In genomic region chr10:113438660-113439059, GRCh38 we compare ENCODE assay signal across 21 cellular contexts.
DNase-seq lines count a peak whose midpoint lies in the region; ATAC-seq and TF ChIP-seq lines count a peak whose summit lies in the region.
"Had no signal": no experiment of that assay in that cellular context is flagged by ENCODE, and none has a peak within 500 bp of the region (broad histone marks: within the 10 kb centered on the region; RNA-seq: fewer than 3 reads in every experiment).

No MANE protein-coding gene starts in this region.

- CTCF ChIA-PET in SK-N-SH (lab: Yijun Ruan, JAX): interaction anchor here (3.6 kb wide), 1 partner anchor 15 kb away, joined by 26 read pairs; no protein-coding TSS in a partner anchor
- CTCF ChIA-PET in RWPE1 (lab: Yijun Ruan, JAX): no interaction called here

- POLR2A ChIA-PET in SK-N-SH (lab: Yijun Ruan, JAX): no interaction called here
- POLR2A ChIA-PET in RWPE1 (lab: Yijun Ruan, JAX; ENCODE audit: low non-redundant PET): no interaction called here

- no peak for TF ChIP-seq EP300 in SK-N-SH (IDR thresholded peaks at IDR 0.05; ENCODE audit: borderline replicate concordance in 1 of 2, low read depth in 1 of 2, low read length in 1 of 2)

- ATAC-seq in SK-N-SH treated with all-trans-retinoic acid at 6 μM for 48 hours (no peak), right cardiac atrium (no peak)
- ATAC-seq: GM23338; stimulated activated memory B cell treated with anti-CD40 and anti-IgM and Interleukin-4, amounts not matched to agents 10 μg/mL and 1 μg/mL and 100 μg/mL, for 72 hours; T-helper 17 cell had no signal

- TF ChIP-seq CTCF in SK-N-SH (IDR thresholded peaks at IDR 0.05) (no peak), RWPE1 (conservative IDR thresholded peaks at IDR 0.05; ENCODE audit: low read depth) (no peak)

- 50% methylated on average over 2 of the region's 2 CpGs for WGBS in SK-N-SH (ENCODE audit: low lambda C conversion rate)
- 84% methylated on average over 2 of the region's 2 CpGs for WGBS in right cardiac atrium

- no peak overlapping the region for H3K9ac ChIP-seq in SK-N-SH

- H3K36me3 ChIP-seq in SK-N-SH (replicated peaks in 1 of 2; ENCODE audit: control insufficient read depth in 1 of 2, insufficient read depth in 2 of 2, low read length in 1 of 2): no peaks in the 10 kb centered on the region
- H3K36me3 ChIP-seq: thyroid gland had no signal

- intact Hi-C loops in right cardiac atrium (cut with DNase I): no loop called here

- H3K4me3 ChIP-seq in SK-N-SH (ENCODE audit: low read depth in 2 of 2, low read length in 1 of 2) (no peak overlapping the region), right cardiac atrium (ENCODE audit: low read length) (no peak overlapping the region)
- H3K4me3 ChIP-seq: GM23338, thyroid gland had no signal

- H4K20me1 ChIP-seq in SK-N-SH (ENCODE audit: insufficient read depth): no peaks in the 10 kb centered on the region

- H3K4me2 ChIP-seq in SK-N-SH: no peak overlapping the region
- H3K4me2 ChIP-seq: GM23338 had no signal

- no peaks in the 10 kb centered on the region for H3K27me3 ChIP-seq in SK-N-SH (ENCODE audit: insufficient read depth)
- no peaks in the 10 kb centered on the region for H3K27me3 ChIP-seq in right cardiac atrium (ENCODE audit: control insufficient read depth, insufficient read depth)
- H3K27me3 ChIP-seq: thyroid gland had no signal

- H3K79me2 ChIP-seq in SK-N-SH (ENCODE audit: insufficient read depth): no peaks in the 10 kb centered on the region

- H2AFZ ChIP-seq in SK-N-SH (ENCODE audit: low read depth): no peak overlapping the region
- H2AFZ ChIP-seq: GM23338 had no signal

- H3K4me1 ChIP-seq in SK-N-SH (ENCODE audit: control insufficient read depth in 1 of 2, insufficient read depth in 2 of 2, low read depth in 1 of 2, low read length in 1 of 2) (no peaks in the 10 kb centered on the region), right cardiac atrium (ENCODE audit: control insufficient read depth, insufficient read depth, low read length) (no peaks in the 10 kb centered on the region)

- H3K27ac ChIP-seq in SK-N-SH (ENCODE audit: low read depth in 2 of 2, low read length in 1 of 2) (no peak overlapping the region), RWPE1 (no peak overlapping the region), right cardiac atrium (ENCODE audit: low read length) (no peak overlapping the region)
- H3K27ac ChIP-seq: 22Rv1, C4-2B, thyroid gland had no signal

- no peaks in the 10 kb centered on the region for H3K9me3 ChIP-seq in SK-N-SH
- H3K9me3 ChIP-seq in right cardiac atrium (ENCODE audit: control insufficient read depth, low read length): no peaks in the 10 kb centered on the region
- H3K9me3 ChIP-seq: thyroid gland had no signal

- in situ Hi-C loops in KBM-7 (cut with MboI; ENCODE audit: low pct_unique_long_range_greater_than_20kb, low sequenced_read_pairs): no loop called here

- no peak for TF ChIP-seq RAD21 in SK-N-SH (IDR thresholded peaks at IDR 0.05; ENCODE audit: low read length)

- no peaks in the 10 kb centered on the region for H3K9me2 ChIP-seq in SK-N-SH

- DNase-seq in SK-N-SH (no peak), RWPE1 (ENCODE audit: low spot score) (peak; percentile 16), fibroblast of gingiva (ENCODE audit: low read depth) (peak; percentile 50), stromal cell of bone marrow (ENCODE audit: low read depth) (peak; percentile 88), glomerular visceral epithelial cell (ENCODE audit: extremely low spot score) (no peak), right cardiac atrium (no peak), KBM-7 (no peak)
- DNase-seq: activated CD4-positive, alpha-beta memory T cell treated with anti-CD3 and anti-CD28 coated beads for 36 hours; activated naive CD4-positive, alpha-beta T cell treated with anti-CD3 and anti-CD28 coated beads, Interleukin-2, amount 50 U/mL, for 16 hours; activated T-cell treated with anti-CD3 and anti-CD28 coated beads, Interleukin-2, amount 50 U/mL, for 1 hour; DMS 273 treated with DMSO at 0.1 percent for 48 hours; NCI-H1930; NCI-H446 treated with DMSO at 0.1 percent for 48 hours; SHP77; T-helper 17 cell; thyroid gland had no signal

- no peaks in the 10 kb centered on the region for H3F3A ChIP-seq in SK-N-SH (replicated peaks; ENCODE audit: insufficient read depth)

TF ChIP-seq in SK-N-SH, 30 proteins besides CTCF, POLR2A, EP300 and RAD21:
- TF ChIP-seq REST (IDR thresholded peaks at IDR 0.05; ENCODE audit: low read depth, low read length) (no peak), FOSL2 (IDR thresholded peaks at IDR 0.05; ENCODE audit: borderline replicate concordance, low read depth) (peak; percentile 4; the same call in 1 of the 2 replicates), YY1 (IDR thresholded peaks at IDR 0.05; ENCODE audit: low read depth) (no peak), JUND (IDR thresholded peaks at IDR 0.05) (no peak), RFX5 (IDR thresholded peaks at IDR 0.05; ENCODE audit: low read length) (no peak)
TF ChIP-seq in SK-N-SH: peak in this region for 1.

TF ChIP-seq in SK-N-SH treated with all-trans-retinoic acid at 6 μM for 48 hours, 23 proteins besides CTCF, POLR2A, EP300 and RAD21 (continues in another document):
- TF ChIP-seq ZNF565 (CRISPR knock-in tag; conservative IDR thresholded peaks at IDR 0.05; ENCODE audit: low read depth) (no peak), CREB5 (CRISPR knock-in tag; IDR thresholded peaks at IDR 0.05; ENCODE audit: low read depth) (no peak), RARB (CRISPR knock-in tag; IDR thresholded peaks at IDR 0.05) (no peak), PPARA (CRISPR knock-in tag; IDR thresholded peaks at IDR 0.05; ENCODE audit: borderline replicate concordance) (no peak), ZNF70 (CRISPR knock-in tag; IDR thresholded peaks at IDR 0.05) (no peak), ESRRG (CRISPR knock-in tag; IDR thresholded peaks at IDR 0.05) (no peak), PATZ1 (CRISPR knock-in tag; IDR thresholded peaks at IDR 0.05; ENCODE audit: borderline replicate concordance) (no peak), TCF4 (CRISPR knock-in tag; IDR thresholded peaks at IDR 0.05; ENCODE audit: borderline replicate concordance) (no peak), ISL1 (CRISPR knock-in tag; IDR thresholded peaks at IDR 0.05) (no peak), GLIS3 (CRISPR knock-in tag; IDR thresholded peaks at IDR 0.05) (no peak), POU6F1 (CRISPR knock-in tag; IDR thresholded peaks at IDR 0.05; ENCODE audit: borderline replicate concordance, low read depth) (no peak), CSDC2 (CRISPR knock-in tag; IDR thresholded peaks at IDR 0.05) (no peak), SNAI2 (CRISPR knock-in tag; IDR thresholded peaks at IDR 0.05) (no peak), BACH2 (CRISPR knock-in tag; IDR thresholded peaks at IDR 0.05; ENCODE audit: borderline replicate concordance) (no peak), TOX (CRISPR knock-in tag; IDR thresholded peaks at IDR 0.05; ENCODE audit: borderline replicate concordance) (no peak), CSRNP3 (CRISPR knock-in tag; IDR thresholded peaks at IDR 0.05) (no peak)

Comparison
In these comparisons a context has a peak if more than half of its experiments do, and no peak if none do; other contexts are left out.
1. DNase-seq: peak in RWPE1 (single experiment), fibroblast of gingiva (single experiment) and stromal cell of bone marrow (single experiment); none in SK-N-SH (single experiment), glomerular visceral epithelial cell (single experiment), right cardiac atrium (0 of 3) and KBM-7 (single experiment).